In the genomic region with DNA sequence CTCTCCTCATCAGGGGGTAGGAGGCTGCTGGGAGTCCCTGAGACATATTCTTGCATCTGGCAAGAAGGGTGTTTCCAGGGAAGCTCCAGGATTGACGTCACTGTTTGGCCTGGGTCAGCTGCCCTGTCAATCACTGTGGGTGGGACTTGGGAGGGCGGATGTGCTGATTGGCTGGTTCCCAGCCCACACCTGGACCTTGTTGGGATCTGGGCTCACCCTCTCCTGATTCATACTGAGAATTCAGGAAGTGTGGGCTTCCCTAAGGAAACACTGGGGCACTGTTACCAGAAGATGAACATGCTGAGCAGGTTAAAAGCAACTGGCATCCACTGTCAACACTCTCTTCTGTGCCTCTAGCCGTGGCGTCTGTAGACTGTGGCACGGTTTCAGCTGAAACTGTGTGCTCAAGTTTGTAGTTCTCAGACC, we compare ENCODE assay signal across 1 cellular context.
TF ChIP-seq lines count a peak whose summit lies in the region.

No MANE protein-coding gene starts in this region.

TF ChIP-seq in SK-N-SH treated with all-trans-retinoic acid at 6 μM for 48 hours, 23 proteins besides CTCF, POLR2A, EP300 and RAD21 (continued from another document):
- no peak for TF ChIP-seq PATZ1 (CRISPR knock-in tag; IDR thresholded peaks at IDR 0.05; ENCODE audit: borderline replicate concordance)
- TF ChIP-seq CSRNP3 (CRISPR knock-in tag; IDR thresholded peaks at IDR 0.05): no peak
- TF ChIP-seq BACH2 (CRISPR knock-in tag; IDR thresholded peaks at IDR 0.05; ENCODE audit: borderline replicate concordance): no peak
- TF ChIP-seq ZNF8 (CRISPR knock-in tag; IDR thresholded peaks at IDR 0.05): no peak
